ENCODE assay signal across 1 cellular context in genomic region chr15:40427188-40427587, GRCh38.
A peak's percentile ranks its signal among the peaks of the same experiment; 100 is the strongest.
TF ChIP-seq lines count a peak whose summit lies in the region.

No MANE protein-coding gene starts in this region.

TF ChIP-seq in K562, 482 proteins besides CTCF, POLR2A, EP300 and RAD21 (continues in another document):
- TF ChIP-seq SMARCA4 (IDR thresholded peaks at IDR 0.05) (peak; percentile 78), KAT7 (CRISPR knock-in tag; IDR thresholded peaks at IDR 0.05; ENCODE audit: borderline replicate concordance) (0 out of 2 replicates have a peak, but pooled peaks have one; percentile 42), RBM22 (IDR thresholded peaks at IDR 0.05; ENCODE audit: low read depth, low read length, poor library complexity, severe bottlenecking) (no peak), L3MBTL2 (IDR thresholded peaks at IDR 0.05) (peak; percentile 45), CC2D1A (IDR thresholded peaks at IDR 0.05) (peak; percentile 13; the same call in 1 of the 2 replicates), HMGN3 (IDR thresholded peaks at IDR 0.05; ENCODE audit: borderline replicate concordance, extremely low read depth, insufficient read length, low read depth, low read length) (peak; percentile 86), TAF9B (IDR thresholded peaks at IDR 0.05; ENCODE audit: partially characterized antibody) (no peak), MTA2 (IDR thresholded peaks at IDR 0.05; ENCODE audit: low read depth) (peak; percentile 85), MCM3 (IDR thresholded peaks at IDR 0.05) (no peak), MAZ (CRISPR knock-in tag; conservative IDR thresholded peaks at IDR 0.05 in 1 of 2, IDR thresholded peaks at IDR 0.05 in 1 of 2) (0 out of 4 replicates have a peak, but pooled peaks of 1 of the 2 experiments have one; percentile 34), ATF1 (CRISPR knock-in tag; IDR thresholded peaks at IDR 0.05) (no peak), ATF1 (tag; IDR thresholded peaks at IDR 0.05) (peak; percentile 42), HES1 (IDR thresholded peaks at IDR 0.05; ENCODE audit: low read depth) (peak; percentile 62; the same call in 1 of the 2 replicates), PKNOX1 (IDR thresholded peaks at IDR 0.05) (peak; percentile 55; the same call in 1 of the 2 replicates), ATF4 (CRISPR knock-in tag; IDR thresholded peaks at IDR 0.05) (no peak), ID3 (CRISPR knock-in tag; IDR thresholded peaks at IDR 0.05) (no peak), ID3 (tag; IDR thresholded peaks at IDR 0.05) (no peak), CREM (IDR thresholded peaks at IDR 0.05; ENCODE audit: low read depth) (peak; percentile 61; the same call in 1 of the 2 replicates), SMARCE1 (IDR thresholded peaks at IDR 0.05) (peak; percentile 67; the same call in 1 of the 2 replicates), ZNF146 (CRISPR knock-in tag; IDR thresholded peaks at IDR 0.05; ENCODE audit: unreplicated experiment) (no peak), TRIM28 (IDR thresholded peaks at IDR 0.05) (peak; percentile 23; the same call in 1 of the 2 replicates), CBFA2T2 (conservative IDR thresholded peaks at IDR 0.05) (peak; percentile 88), ZNF143 (CRISPR knock-in tag; IDR thresholded peaks at IDR 0.05) (no peak), MYC (IDR thresholded peaks at IDR 0.05; ENCODE audit: low read depth, low read length) (peak; percentile 79), MYC (CRISPR knock-in tag; IDR thresholded peaks at IDR 0.05; ENCODE audit: borderline replicate concordance, low read depth) (no peak), TEAD4 (IDR thresholded peaks at IDR 0.05; ENCODE audit: low read length) (peak; percentile 83), TEAD4 (CRISPR knock-in tag; IDR thresholded peaks at IDR 0.05; ENCODE audit: borderline replicate concordance) (no peak), NCOR1 (IDR thresholded peaks at IDR 0.05) (peak; percentile 85), CCNT2 (IDR thresholded peaks at IDR 0.05; ENCODE audit: borderline replicate concordance, extremely low read depth, insufficient read length, low read depth, low read length) (peak; percentile 42), ZBTB2 (IDR thresholded peaks at IDR 0.05) (peak; percentile 56), TRIM24 (IDR thresholded peaks at IDR 0.05) (peak in 1 of 2 experiments; percentile 66; a peak in 2 of 4 replicates), UBTF (IDR thresholded peaks at IDR 0.05; ENCODE audit: borderline replicate concordance in 1 of 2, low read depth in 2 of 2, low read length in 2 of 2) (0 out of 4 replicates have a peak, but pooled peaks of 1 of the 2 experiments have one; percentile 22), ZBTB7A (IDR thresholded peaks at IDR 0.05; ENCODE audit: borderline replicate concordance, control insufficient read depth, low read depth, low read length) (peak; percentile 88; the same call in 1 of the 2 replicates), CBX3 (IDR thresholded peaks at IDR 0.05; ENCODE audit: borderline replicate concordance in 1 of 2, low read length in 2 of 2) (0 out of 3 replicates have a peak, but pooled peaks of 1 of the 2 experiments have one; percentile 36), ILK (tag; IDR thresholded peaks at IDR 0.05; ENCODE audit: borderline replicate concordance, low read depth) (no peak), RCOR1 (IDR thresholded peaks at IDR 0.05; ENCODE audit: borderline replicate concordance in 1 of 2, low read depth in 2 of 2, low read length in 2 of 2) (peak; percentile 39 to 74; a peak in 3 of 4 replicates), WHSC1 (IDR thresholded peaks at IDR 0.05; ENCODE audit: low read length) (no peak), NR0B1 (IDR thresholded peaks at IDR 0.05; ENCODE audit: partially characterized antibody) (no peak), STAT5A (IDR thresholded peaks at IDR 0.05; ENCODE audit: borderline replicate concordance, low read length) (peak; percentile 67), SOX6 (IDR thresholded peaks at IDR 0.05) (peak; percentile 66), MEIS2 (IDR thresholded peaks at IDR 0.05; ENCODE audit: partially characterized antibody) (peak; percentile 11), STAT5B (CRISPR knock-in tag; IDR thresholded peaks at IDR 0.05) (no peak), ARID1B (IDR thresholded peaks at IDR 0.05) (peak; percentile 94), ZNF592 (IDR thresholded peaks at IDR 0.05) (peak; percentile 65), CXXC5 (CRISPR knock-in tag; IDR thresholded peaks at IDR 0.05) (peak; percentile 93), SMC3 (conservative IDR thresholded peaks at IDR 0.05; ENCODE audit: insufficient read depth, low read depth, low read length) (no peak), CREB3L1 (IDR thresholded peaks at IDR 0.05; ENCODE audit: borderline replicate concordance, low read depth) (no peak), ZFP91 (CRISPR knock-in tag; IDR thresholded peaks at IDR 0.05) (no peak), NCOA1 (IDR thresholded peaks at IDR 0.05; ENCODE audit: low read depth) (peak; percentile 21; the same call in 1 of the 2 replicates), RNF2 (IDR thresholded peaks at IDR 0.05) (0 out of 2 replicates have a peak, but pooled peaks have one; percentile 24)
